In genomic region chr17:28468781-28469180, GRCh38 we compare ENCODE assay signal across 1 cellular context.
TF ChIP-seq lines count a peak whose summit lies in the region.

No MANE protein-coding gene starts in this region.

TF ChIP-seq in GM12878, 131 proteins besides CTCF, POLR2A, EP300 and RAD21 (continued from another document and continues in another):
- TF ChIP-seq BCL3 (IDR thresholded peaks at IDR 0.05; ENCODE audit: borderline replicate concordance, insufficient read depth, low read depth, low read length, poor library complexity, severe bottlenecking) (no peak), ATF7 (IDR thresholded peaks at IDR 0.05; ENCODE audit: low read depth) (0 out of 2 replicates have a peak, but pooled peaks have one; percentile 36), BACH1 (IDR thresholded peaks at IDR 0.05; ENCODE audit: borderline replicate concordance) (no peak), PAX8 (IDR thresholded peaks at IDR 0.05) (no peak), KAT2A (conservative IDR thresholded peaks at IDR 0.05; ENCODE audit: control insufficient read depth, low read depth, low read length) (no peak), MEF2B (IDR thresholded peaks at IDR 0.05; ENCODE audit: partially characterized antibody, poor library complexity, severe bottlenecking) (no peak), HDAC2 (IDR thresholded peaks at IDR 0.05) (no peak), RELB (IDR thresholded peaks at IDR 0.05; ENCODE audit: low read depth) (no peak), BCL11A (IDR thresholded peaks at IDR 0.05; ENCODE audit: low read depth, low read length) (0 out of 2 replicates have a peak, but pooled peaks have one; percentile 18), MYC (IDR thresholded peaks at IDR 0.05; ENCODE audit: insufficient read depth, insufficient read length, insufficient replicate concordance, low read length, severe bottlenecking) (no peak), ATF3 (IDR thresholded peaks at IDR 0.05; ENCODE audit: borderline replicate concordance, extremely low read depth, low read depth, low read length) (no peak), HDGF (IDR thresholded peaks at IDR 0.05) (no peak), ZNF384 (IDR thresholded peaks at IDR 0.05; ENCODE audit: borderline replicate concordance, low read depth, low read length) (no peak), ASH2L (IDR thresholded peaks at IDR 0.05; ENCODE audit: borderline replicate concordance, low read depth) (no peak), NKRF (conservative IDR thresholded peaks at IDR 0.05) (no peak), SMARCA5 (IDR thresholded peaks at IDR 0.05) (no peak), HCFC1 (IDR thresholded peaks at IDR 0.05; ENCODE audit: low read length) (no peak), YY1 (IDR thresholded peaks at IDR 0.05; ENCODE audit: low read depth, low read length) (no peak), CREB1 (IDR thresholded peaks at IDR 0.05; ENCODE audit: low read depth) (no peak), RUNX3 (IDR thresholded peaks at IDR 0.05; ENCODE audit: low read length) (peak; percentile 22; the same call in 1 of the 2 replicates), MLLT1 (IDR thresholded peaks at IDR 0.05) (no peak), ESRRA (IDR thresholded peaks at IDR 0.05; ENCODE audit: low read length) (no peak), SREBF1 (IDR thresholded peaks at IDR 0.05; ENCODE audit: low read length) (no peak), SKIL (IDR thresholded peaks at IDR 0.05; ENCODE audit: low read depth, poor library complexity, severe bottlenecking) (peak; percentile 38), JUNB (IDR thresholded peaks at IDR 0.05) (peak; percentile 68), RAD51 (IDR thresholded peaks at IDR 0.05) (no peak), MXI1 (IDR thresholded peaks at IDR 0.05; ENCODE audit: low read depth, low read length) (no peak), IRF4 (IDR thresholded peaks at IDR 0.05; ENCODE audit: low read depth, low read length) (peak; percentile 50; the same call in 1 of the 2 replicates), NFYA (IDR thresholded peaks at IDR 0.05; ENCODE audit: borderline replicate concordance, low read depth, low read length) (no peak), ZNF207 (IDR thresholded peaks at IDR 0.05; ENCODE audit: borderline replicate concordance) (no peak), IRF5 (IDR thresholded peaks at IDR 0.05; ENCODE audit: borderline replicate concordance) (no peak), NFIC (IDR thresholded peaks at IDR 0.05; ENCODE audit: low read depth, low read length) (peak; percentile 55; the same call in 1 of the 2 replicates), SIN3A (IDR thresholded peaks at IDR 0.05; ENCODE audit: low read depth, low read length) (no peak), PKNOX1 (IDR thresholded peaks at IDR 0.05) (no peak), MTA2 (IDR thresholded peaks at IDR 0.05; ENCODE audit: low read depth) (peak; percentile 61; the same call in 1 of the 2 replicates), NBN (IDR thresholded peaks at IDR 0.05) (no peak), ZNF687 (IDR thresholded peaks at IDR 0.05) (no peak), ZNF274 (IDR thresholded peaks at IDR 0.05; ENCODE audit: insufficient read depth, insufficient read length) (no peak), ZBTB33 (IDR thresholded peaks at IDR 0.05) (no peak), CEBPB (IDR thresholded peaks at IDR 0.05; ENCODE audit: borderline replicate concordance in 1 of 2, low read depth in 2 of 2, low read length in 2 of 2) (0 out of 4 replicates have a peak, but pooled peaks of 1 of the 2 experiments have one; percentile 40), STAT3 (IDR thresholded peaks at IDR 0.05; ENCODE audit: low read depth, low read length) (no peak)
